Comparison of ENCODE assay signal across 22 cellular contexts in genomic region chr4:116639070-116639577, GRCh38.
DNase-seq lines count a peak whose midpoint lies in the region; ATAC-seq and TF ChIP-seq lines count a peak whose summit lies in the region.
"Had no signal": no experiment of that assay in that cellular context is flagged by ENCODE, and none has a peak within 500 bp of the region (broad histone marks: within the 10 kb centered on the region; RNA-seq: fewer than 3 reads in every experiment).

No MANE protein-coding gene starts in this region.

- H3K9me3 ChIP-seq in OCI-LY3 (ENCODE audit: insufficient read depth, low read length) (no peaks in the 10 kb centered on the region), SK-N-SH (no peaks in the 10 kb centered on the region), neural progenitor cell (ENCODE audit: low read depth) (no peaks in the 10 kb centered on the region)

- TF ChIP-seq RAD21 in SK-N-SH (IDR thresholded peaks at IDR 0.05; ENCODE audit: low read length), result peak; percentile 14; the same call in 1 of the 2 replicates

- H3K4me1 ChIP-seq in OCI-LY3 (ENCODE audit: low read length), result peaks cover 11% of the 10 kb centered on the region
- peaks cover 0 to 6% of the 10 kb centered on the region in 2 experiments; a peak in 2 of 4 replicates for H3K4me1 ChIP-seq in SK-N-SH (ENCODE audit: control insufficient read depth in 1 of 2, insufficient read depth in 2 of 2, low read depth in 1 of 2, low read length in 1 of 2)
- H3K4me1 ChIP-seq in neural progenitor cell, result no peaks in the 10 kb centered on the region

- peak overlapping the region; percentile 40 for H3K4me3 ChIP-seq in OCI-LY3 (ENCODE audit: low read length)
- peak overlapping the region in 1 of 2 experiments; percentile 6; a peak in 1 of 4 replicates for H3K4me3 ChIP-seq in SK-N-SH (ENCODE audit: low read depth in 2 of 2, low read length in 1 of 2)
- H3K4me3 ChIP-seq in neural progenitor cell, result no peak overlapping the region
- H3K4me3 ChIP-seq: GM12878 had no signal

- no peaks in the 10 kb centered on the region for H3K9me3 Mint-ChIP-seq in neural progenitor cell
- H3K9me3 Mint-ChIP-seq in activated T-helper 2 cell treated with anti-CD3 and anti-CD28 coated beads, Interferon-gamma antibody, Interleukin-2, Interleukin-4, amounts not matched to agents 10 μg/mL and 5 μg/mL and 100 μg/mL, durations not matched to agents 14 hours and 24 hours and 36 hours, result no peaks in the 10 kb centered on the region

- peak overlapping the region; percentile 39 for H3K4me2 ChIP-seq in OCI-LY3 (ENCODE audit: low read length)
- H3K4me2 ChIP-seq in SK-N-SH, result peak overlapping the region; percentile 28
- no peak overlapping the region for H3K4me2 ChIP-seq in neural progenitor cell

- CTCF ChIA-PET in SK-N-SH (lab: Yijun Ruan, JAX), result interaction anchor here (0.9 kb wide), 1 partner anchor 12 kb away, joined by 4 read pairs; no protein-coding TSS in a partner anchor

- TF ChIP-seq EP300 in SK-N-SH (IDR thresholded peaks at IDR 0.05; ENCODE audit: borderline replicate concordance in 1 of 2, low read depth in 1 of 2, low read length in 1 of 2), result peak in 1 of 2 experiments; percentile 95; a peak in 2 of 4 replicates

- H3K36me3 ChIP-seq in OCI-LY3 (replicated peaks; ENCODE audit: low read depth, low read length), result no peaks in the 10 kb centered on the region
- H3K36me3 ChIP-seq in SK-N-SH (replicated peaks in 1 of 2; ENCODE audit: control insufficient read depth in 1 of 2, insufficient read depth in 2 of 2, low read length in 1 of 2), result no peaks in the 10 kb centered on the region
- no peaks in the 10 kb centered on the region for H3K36me3 ChIP-seq in neural progenitor cell

- no peak overlapping the region for H3K27ac ChIP-seq in OCI-LY3 (ENCODE audit: low read length)
- H3K27ac ChIP-seq in SK-N-SH (ENCODE audit: low read depth in 2 of 2, low read length in 1 of 2), result peak overlapping the region in 1 of 2 experiments; percentile 64; a peak in 1 of 4 replicates
- H3K27ac ChIP-seq in neural progenitor cell, result no peak overlapping the region
- H3K27ac ChIP-seq: 22Rv1 had no signal

- TF ChIP-seq CTCF in OCI-LY3 (IDR thresholded peaks at IDR 0.05; ENCODE audit: low read depth, low read length), result no peak
- no peak for TF ChIP-seq CTCF in SK-N-SH (IDR thresholded peaks at IDR 0.05)
- TF ChIP-seq CTCF in neural progenitor cell (IDR thresholded peaks at IDR 0.05), result no peak

- H3K27ac Mint-ChIP-seq in neural progenitor cell, result no peak overlapping the region
- no peak overlapping the region for H3K27ac Mint-ChIP-seq in activated T-helper 2 cell treated with anti-CD3 and anti-CD28 coated beads, Interferon-gamma antibody, Interleukin-2, Interleukin-4, amounts not matched to agents 10 μg/mL and 5 μg/mL and 100 μg/mL, durations not matched to agents 14 hours and 24 hours and 36 hours
- H3K27ac Mint-ChIP-seq: IgD-negative memory B cell had no signal

- no peaks in the 10 kb centered on the region; the same call in 1 of the 2 replicates for H3K9me2 ChIP-seq in SK-N-SH

- intact Hi-C loops in activated T-helper 2 cell treated with anti-CD3 and anti-CD28 coated beads, Interferon-gamma antibody, Interleukin-2, Interleukin-4, amounts not matched to agents 10 μg/mL and 5 μg/mL and 100 μg/mL, durations not matched to agents 14 hours and 24 hours and 36 hours (cut with micrococcal nuclease), result no loop called here

- no peaks in the 10 kb centered on the region for H3K79me2 ChIP-seq in OCI-LY3 (ENCODE audit: low read length)
- H3K79me2 ChIP-seq in SK-N-SH (ENCODE audit: insufficient read depth), result no peaks in the 10 kb centered on the region
- H3K79me2 ChIP-seq in neural progenitor cell (ENCODE audit: low read depth), result no peaks in the 10 kb centered on the region

- no peak overlapping the region for H3K4me3 Mint-ChIP-seq in neural progenitor cell
- no peak overlapping the region for H3K4me3 Mint-ChIP-seq in activated T-helper 2 cell treated with anti-CD3 and anti-CD28 coated beads, Interferon-gamma antibody, Interleukin-2, Interleukin-4, amounts not matched to agents 10 μg/mL and 5 μg/mL and 100 μg/mL, durations not matched to agents 14 hours and 24 hours and 36 hours (ENCODE audit: low read depth)
- H3K4me3 Mint-ChIP-seq: IgD-negative memory B cell had no signal

- WGBS in SK-N-SH (ENCODE audit: low lambda C conversion rate), result 9% methylated on average over 3 of the region's 3 CpGs

- peak; percentile 0 for DNase-seq in NCI-H1694 (lab: John Stamatoyannopoulos, UW)
- no peak for DNase-seq in NCI-H1694 treated with DMSO at 0.1 percent for 48 hours (lab: John Stamatoyannopoulos, UW)
- peak; percentile 7 for DNase-seq in SK-N-SH
- no peak for DNase-seq in COR-L47 (lab: John Stamatoyannopoulos, UW)
- DNase-seq in neural progenitor cell (ENCODE audit: low spot score), result no peak
- no peak for DNase-seq in activated T-helper 2 cell treated with anti-CD3 and anti-CD28 coated beads, Interferon-gamma antibody, Interleukin-2, Interleukin-4, amounts not matched to agents 10 μg/mL and 5 μg/mL and 100 μg/mL, durations not matched to agents 14 hours and 24 hours and 36 hours (ENCODE audit: low spot score)
- DNase-seq: ACHN, MV-4-11, NCI-H1105 treated with DMSO at 0.1 percent for 48 hours, NCI-H146, NCI-H2029 treated with DMSO at 0.1 percent for 48 hours, NCI-H446 treated with DMSO at 0.1 percent for 48 hours, NCI-H526, NCI-H82, SIG-M5, T-helper 1 cell had no signal

- H3F3A ChIP-seq in SK-N-SH (replicated peaks; ENCODE audit: insufficient read depth) (no peaks in the 10 kb centered on the region), neural progenitor cell (ENCODE audit: low read depth) (no peaks in the 10 kb centered on the region)

- H4K20me1 ChIP-seq in OCI-LY3 (ENCODE audit: insufficient read depth, low read length) (no peaks in the 10 kb centered on the region), SK-N-SH (ENCODE audit: insufficient read depth) (no peaks in the 10 kb centered on the region), neural progenitor cell (ENCODE audit: low read depth) (no peaks in the 10 kb centered on the region)

- H3K9ac ChIP-seq in OCI-LY3 (ENCODE audit: low read length) (no peak overlapping the region), SK-N-SH (no peak overlapping the region), neural progenitor cell (no peak overlapping the region)

- no peaks in the 10 kb centered on the region for H3K27me3 Mint-ChIP-seq in neural progenitor cell (ENCODE audit: insufficient read depth, low read depth)
- H3K27me3 Mint-ChIP-seq in activated T-helper 2 cell treated with anti-CD3 and anti-CD28 coated beads, Interferon-gamma antibody, Interleukin-2, Interleukin-4, amounts not matched to agents 10 μg/mL and 5 μg/mL and 100 μg/mL, durations not matched to agents 14 hours and 24 hours and 36 hours (ENCODE audit: low read depth), result no peaks in the 10 kb centered on the region
- H3K27me3 Mint-ChIP-seq: IgD-negative memory B cell had no signal

- peak overlapping the region; percentile 29; the same call in 1 of the 2 replicates for H2AFZ ChIP-seq in OCI-LY3 (ENCODE audit: low read depth, low read length)
- H2AFZ ChIP-seq in SK-N-SH (ENCODE audit: low read depth), result peak overlapping the region; percentile 12
- H2AFZ ChIP-seq in neural progenitor cell (replicated peaks), result no peak overlapping the region

- POLR2A ChIA-PET in SK-N-SH (lab: Yijun Ruan, JAX), result interaction anchor here (0.6 kb wide), 1 partner anchor 1714 kb away, joined by 3 read pairs; the partner anchor contains the start of gene PRSS12

- H3K4me1 Mint-ChIP-seq in neural progenitor cell, result no peaks in the 10 kb centered on the region
- no peaks in the 10 kb centered on the region for H3K4me1 Mint-ChIP-seq in activated T-helper 2 cell treated with anti-CD3 and anti-CD28 coated beads, Interferon-gamma antibody, Interleukin-2, Interleukin-4, amounts not matched to agents 10 μg/mL and 5 μg/mL and 100 μg/mL, durations not matched to agents 14 hours and 24 hours and 36 hours (ENCODE audit: low read depth)
- H3K4me1 Mint-ChIP-seq: IgD-negative memory B cell had no signal

- ATAC-seq in GM21528 (IDR thresholded peaks at IDR 0.05; ENCODE audit: low FRiP score, unreplicated experiment), result no peak
- ATAC-seq: GM12878, HCT116 had no signal

- H3K27me3 ChIP-seq in OCI-LY3 (ENCODE audit: low read depth, low read length) (no peaks in the 10 kb centered on the region), SK-N-SH (ENCODE audit: insufficient read depth) (no peaks in the 10 kb centered on the region), neural progenitor cell (no peaks in the 10 kb centered on the region)

- no peaks in the 10 kb centered on the region for H3K36me3 Mint-ChIP-seq in neural progenitor cell
- H3K36me3 Mint-ChIP-seq in activated T-helper 2 cell treated with anti-CD3 and anti-CD28 coated beads, Interferon-gamma antibody, Interleukin-2, Interleukin-4, amounts not matched to agents 10 μg/mL and 5 μg/mL and 100 μg/mL, durations not matched to agents 14 hours and 24 hours and 36 hours (ENCODE audit: low read depth), result no peaks in the 10 kb centered on the region
- H3K36me3 Mint-ChIP-seq: IgD-negative memory B cell had no signal

TF ChIP-seq in SK-N-SH, 30 proteins besides CTCF, POLR2A, EP300 and RAD21 (continues in another document):
- peak; percentile 75 for TF ChIP-seq GATA2 (CRISPR knock-in tag; IDR thresholded peaks at IDR 0.05)
- TF ChIP-seq USF2 (IDR thresholded peaks at IDR 0.05; ENCODE audit: borderline replicate concordance, low read depth, low read length), result no peak
- peak; percentile 72 for TF ChIP-seq FOXJ3 (CRISPR knock-in tag; IDR thresholded peaks at IDR 0.05)
- no peak for TF ChIP-seq RFX5 (IDR thresholded peaks at IDR 0.05; ENCODE audit: low read length)
- no peak for TF ChIP-seq IRF3 (IDR thresholded peaks at IDR 0.05; ENCODE audit: low read depth, low read length)
- peak; percentile 31; the same call in 1 of the 2 replicates for TF ChIP-seq TCF12 (IDR thresholded peaks at IDR 0.05)
- no peak for TF ChIP-seq MAX (IDR thresholded peaks at IDR 0.05; ENCODE audit: low read depth)

Comparison
In these comparisons a context has a peak if more than half of its experiments do, and no peak if none do; other contexts are left out.
1. DNase-seq: peak in NCI-H1694 (single experiment) and SK-N-SH (single experiment); none in NCI-H1694 treated with DMSO at 0.1 percent for 48 hours (single experiment), COR-L47 (single experiment), neural progenitor cell (single experiment) and activated T-helper 2 cell treated with anti-CD3 and anti-CD28 coated beads, Interferon-gamma antibody, Interleukin-2, Interleukin-4, amounts not matched to agents 10 μg/mL and 5 μg/mL and 100 μg/mL, durations not matched to agents 14 hours and 24 hours and 36 hours (single experiment).